8 cellular contexts compared by ENCODE assay signal in genomic region chr10:94546058-94546595, GRCh38. TPM values are rescaled to one million over a fixed set of nuclear protein-coding genes. Genes with fewer than 3 reads are reported as not detected.
DNase-seq lines count a peak whose midpoint lies in the region; ATAC-seq, FAIRE-seq and TF ChIP-seq lines count a peak whose summit lies in the region.

No MANE protein-coding gene starts in this region.

- peaks cover 41% of the 10 kb centered on the region for H3K4me1 ChIP-seq in BLaER1
- peaks cover 19% of the 10 kb centered on the region for H3K4me1 ChIP-seq in endothelial cell of umbilical vein (ENCODE audit: control insufficient read depth, extremely low read depth, insufficient read depth, low read length)
- H3K4me1 ChIP-seq in mucosa of descending colon (ENCODE audit: low read depth) = peaks cover 15% of the 10 kb centered on the region

- H3K36me3 ChIP-seq in BLaER1 (peaks cover 20% of the 10 kb centered on the region), SK-N-MC (ENCODE audit: insufficient read depth, low read length) (peaks cover 13% of the 10 kb centered on the region), endothelial cell of umbilical vein (ENCODE audit: control insufficient read depth in 2 of 2, extremely low read depth in 1 of 2, insufficient read depth in 2 of 2, low read length in 2 of 2) (no peaks in the 10 kb centered on the region), mucosa of descending colon (ENCODE audit: low read depth) (no peaks in the 10 kb centered on the region)

- no peaks in the 10 kb centered on the region for H3K27me3 ChIP-seq in BLaER1
- H3K27me3 ChIP-seq in endothelial cell of umbilical vein (ENCODE audit: control insufficient read depth in 2 of 2, insufficient read depth in 2 of 2, low read length in 2 of 2) = no peaks in the 10 kb centered on the region

- ATAC-seq in GM18868 (IDR thresholded peaks at IDR 0.05; ENCODE audit: unreplicated experiment) = peak; percentile 7
- ATAC-seq in HG03439 (IDR thresholded peaks at IDR 0.05; ENCODE audit: unreplicated experiment) = peak; percentile 17
- ATAC-seq in mucosa of descending colon = peak; percentile 39
- ATAC-seq in GM19463 (IDR thresholded peaks at IDR 0.05; ENCODE audit: unreplicated experiment) = no peak

- CTCF ChIA-PET in endothelial cell of umbilical vein (lab: Charles Lee) = interaction anchor here (0.6 to 1.3 kb wide), 4 partner anchors 9 to 102 kb away, joined by 3 to 6 read pairs (median 4); no protein-coding TSS in a partner anchor

- TF ChIP-seq POLR2A in endothelial cell of umbilical vein (IDR thresholded peaks at IDR 0.05; ENCODE audit: low read depth, low read length) = no peak

- TF ChIP-seq CTCF in endothelial cell of umbilical vein (IDR thresholded peaks at IDR 0.05; ENCODE audit: extremely low read depth in 1 of 2, insufficient read depth in 1 of 2, low read depth in 1 of 2, low read length in 2 of 2) (no peak), mucosa of descending colon (IDR thresholded peaks at IDR 0.05) (no peak)

- H3K9me3 ChIP-seq in BLaER1 (no peaks in the 10 kb centered on the region), SK-N-MC (ENCODE audit: low read depth, low read length) (no peaks in the 10 kb centered on the region), endothelial cell of umbilical vein (replicated peaks; ENCODE audit: control insufficient read depth, insufficient read depth, low read length) (no peaks in the 10 kb centered on the region), mucosa of descending colon (no peaks in the 10 kb centered on the region)

- no peaks in the 10 kb centered on the region for H3K9me1 ChIP-seq in endothelial cell of umbilical vein (replicated peaks; ENCODE audit: control insufficient read depth, extremely low read depth, insufficient read depth, low read length)

- no peak for DNase-seq in SK-N-MC (ENCODE audit: low read depth, low spot score)
- DNase-seq in endothelial cell of umbilical vein (ENCODE audit: low read depth, low spot score) = peak; percentile 65
- no peak for DNase-seq in mucosa of descending colon
- no peak for DNase-seq in Ammon's horn (ENCODE audit: low spot score)

- H3K9ac ChIP-seq in BLaER1 = peak overlapping the region; percentile 95
- peak overlapping the region; percentile 93 for H3K9ac ChIP-seq in SK-N-MC (ENCODE audit: insufficient read length)
- H3K9ac ChIP-seq in endothelial cell of umbilical vein (replicated peaks; ENCODE audit: extremely low read depth, insufficient read depth, low read length) = peak overlapping the region; percentile 93

- POLR2A ChIA-PET in endothelial cell of umbilical vein (lab: Charles Lee) = interaction anchor here (1.4 kb wide), 1 partner anchor 143 kb away, joined by 3 read pairs; no protein-coding TSS in a partner anchor

- intact Hi-C loops in endothelial cell of umbilical vein (cut with micrococcal nuclease) (loop anchor here (5.0 to 10.0 kb wide), 2 partner anchors 184 to 841 kb away; partner anchors contain the start of genes FRA10AC1 and NOC3L), mucosa of descending colon (cut with DNase I, micrococcal nuclease) (no loop called here)

- TSS peak; percentile 41 for BruUV-seq in endothelial cell of umbilical vein (replicated peaks; lab: Mats Ljungman, UMichigan)

- H3K4me3 ChIP-seq in BLaER1 = peak overlapping the region; percentile 93
- H3K4me3 ChIP-seq in SK-N-MC = peak overlapping the region; percentile 87
- H3K4me3 ChIP-seq in endothelial cell of umbilical vein (replicated peaks in 1 of 3; ENCODE audit: insufficient read depth in 1 of 3, low read depth in 1 of 3, low read length in 3 of 3) = peak overlapping the region; percentile 84 to 88 (median 86)
- peak overlapping the region; percentile 38 for H3K4me3 ChIP-seq in mucosa of descending colon

- dilution Hi-C loops in endothelial cell of umbilical vein (cut with MboI; ENCODE audit: extremely low pct_ligation_motif_present, low sequenced_read_pairs) = no loop called here

- H4K20me1 ChIP-seq in BLaER1 = peaks cover 7% of the 10 kb centered on the region; the same call in 1 of the 2 replicates
- H4K20me1 ChIP-seq in endothelial cell of umbilical vein (replicated peaks; ENCODE audit: control insufficient read depth, extremely low read depth, insufficient read depth, low read length) = no peaks in the 10 kb centered on the region

- peak; percentile 67 for FAIRE-seq in endothelial cell of umbilical vein (lab: Jason Lieb, UNC)

- H3K79me2 ChIP-seq in endothelial cell of umbilical vein (ENCODE audit: control insufficient read depth, insufficient read depth, low read length) = peaks cover 43% of the 10 kb centered on the region

- peak overlapping the region; percentile 90 for H3K4me2 ChIP-seq in BLaER1
- peak overlapping the region; percentile 81 for H3K4me2 ChIP-seq in endothelial cell of umbilical vein (ENCODE audit: insufficient read depth, low read length)

- peak overlapping the region; percentile 95 for H3K27ac ChIP-seq in BLaER1
- H3K27ac ChIP-seq in SK-N-MC = no peak overlapping the region
- H3K27ac ChIP-seq in endothelial cell of umbilical vein (ENCODE audit: insufficient read depth, low read depth, low read length) = peak overlapping the region; percentile 40

- peak overlapping the region; percentile 89 for H2AFZ ChIP-seq in endothelial cell of umbilical vein (ENCODE audit: low read depth, low read length)

TF ChIP-seq in endothelial cell of umbilical vein, 7 proteins besides CTCF, POLR2A, EP300 and RAD21:
- TF ChIP-seq POLR2AphosphoS5 (IDR thresholded peaks at IDR 0.05; ENCODE audit: insufficient read depth, low read depth, low read length) = no peak
- TF ChIP-seq GATA2 (IDR thresholded peaks at IDR 0.05; ENCODE audit: insufficient read depth, insufficient read length, low read depth, low read length) = no peak
- TF ChIP-seq FOS (IDR thresholded peaks at IDR 0.05; ENCODE audit: borderline replicate concordance, insufficient read depth, low read length) = no peak
TF ChIP-seq in endothelial cell of umbilical vein: peak in this region for 0.

RNA-seq across cellular contexts. Expression of gene HELLS, which starts 0.5 kb away (rescaled TPM):
- total RNA-seq in endothelial cell of umbilical vein = 72.6 and 85.5 TPM in 2 replicates
- polyA plus RNA-seq in endothelial cell of umbilical vein = 17.4 and 24.7 TPM in 2 replicates
- 23.3 and 26.3 TPM in 2 replicates for polyA plus RNA-seq in endothelial cell of umbilical vein (2011; cell fraction: cytosol; rRNA removed)
- 58.7 and 101 TPM in 2 replicates for polyA plus RNA-seq in endothelial cell of umbilical vein (2011; cell fraction: nucleus; rRNA removed)
- polyA plus RNA-seq in endothelial cell of umbilical vein (2012) = 13.0 and 22.5 TPM in 2 replicates
- 36.3 and 37.4 TPM in 2 replicates for polyA minus RNA-seq in endothelial cell of umbilical vein
- polyA minus RNA-seq in endothelial cell of umbilical vein (2011; cell fraction: cytosol; rRNA and poly(A)+ RNA removed) = 61.9 TPM
- 64.0 and 94.4 TPM in 2 replicates for polyA minus RNA-seq in endothelial cell of umbilical vein (2011; cell fraction: nucleus; rRNA and poly(A)+ RNA removed)
- total RNA-seq in mucosa of descending colon = 10 to 100 TPM in 2 of 3 donors, 1 to 10 TPM in 1; 6.4 to 33.2 (median 11.6) TPM

Comparison
In these comparisons a context has a peak if more than half of its experiments do, and no peak if none do; other contexts are left out.
1. H3K4me3 ChIP-seq: peak in every context shown above with its lines; median percentile 93 in BLaER1; 87 in SK-N-MC; 86 in endothelial cell of umbilical vein; 38 in mucosa of descending colon.